17 cellular contexts compared by ENCODE assay signal in the genomic region with DNA sequence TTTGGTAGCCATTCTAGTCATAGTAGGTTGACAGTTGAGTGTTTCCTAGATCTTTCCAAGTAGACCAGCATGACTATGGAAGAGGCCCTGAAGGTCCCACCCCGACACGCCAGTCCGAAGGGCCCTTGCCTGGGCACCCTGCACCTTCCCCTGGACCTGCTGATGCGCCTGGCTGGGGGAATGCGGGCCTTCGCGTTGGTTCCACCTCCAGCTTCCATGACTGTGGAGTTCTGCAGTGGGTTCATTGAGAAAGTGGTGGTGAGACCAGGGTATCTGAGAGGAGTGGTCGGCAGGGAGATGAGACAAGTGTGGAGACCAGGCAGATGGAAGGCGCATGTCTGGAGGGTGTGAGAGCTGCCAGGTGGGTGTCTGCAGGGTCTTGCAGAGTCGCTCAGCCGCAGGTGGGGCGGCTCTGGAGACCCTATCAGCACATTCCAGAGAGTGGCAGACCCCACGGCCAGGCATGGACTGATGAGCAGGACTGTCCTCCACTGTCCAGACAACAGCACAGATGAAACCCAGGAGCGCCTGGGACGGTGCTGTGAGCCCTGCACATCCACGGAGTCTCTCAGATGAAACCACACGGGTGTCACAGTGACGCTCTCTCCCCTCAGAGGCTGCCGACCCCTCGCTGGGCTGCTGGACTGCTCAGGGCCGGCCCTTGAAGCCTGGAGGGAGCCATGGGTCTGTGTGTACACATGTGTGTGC.
DNase-seq lines count a peak whose midpoint lies in the region; ATAC-seq and TF ChIP-seq lines count a peak whose summit lies in the region.
"Had no signal": no experiment of that assay in that cellular context is flagged by ENCODE, and none has a peak within 500 bp of the region (broad histone marks: within the 10 kb centered on the region; RNA-seq: fewer than 3 reads in every experiment).

No MANE protein-coding gene starts in this region.

- WGBS in sigmoid colon, 2 donors = 90 to 92% methylated on average over 21 of the region's 21 CpGs
- 61% methylated on average over 10 of the region's 21 CpGs for WGBS in SK-N-SH (ENCODE audit: low lambda C conversion rate)

- H3K27ac ChIP-seq in lower lobe of right lung (no peak overlapping the region), sigmoid colon (no peak overlapping the region), SK-N-SH (ENCODE audit: low read depth in 2 of 2, low read length in 1 of 2) (no peak overlapping the region)

- peaks cover 14% of the 10 kb centered on the region for H3K4me1 Mint-ChIP-seq in stimulated activated naive CD8-positive, alpha-beta T cell treated with anti-CD3 and anti-CD28 coated beads, Interleukin-15, amount 100 ng/mL, for 72 hours

- H3K4me3 Mint-ChIP-seq in stimulated activated naive CD8-positive, alpha-beta T cell treated with anti-CD3 and anti-CD28 coated beads, Interleukin-15, amount 100 ng/mL, for 72 hours = no peak overlapping the region
- H3K4me3 Mint-ChIP-seq: CD4-positive, alpha-beta T cell had no signal

- H3K4me1 ChIP-seq in lower lobe of right lung (no peaks in the 10 kb centered on the region), sigmoid colon (no peaks in the 10 kb centered on the region), SK-N-SH (ENCODE audit: control insufficient read depth in 1 of 2, insufficient read depth in 2 of 2, low read depth in 1 of 2, low read length in 1 of 2) (peaks cover 0 to 15% of the 10 kb centered on the region in 2 experiments; a peak in 1 of 4 replicates)

- peak overlapping the region; percentile 19 to 49 for H3K27ac Mint-ChIP-seq in stimulated activated naive CD8-positive, alpha-beta T cell treated with anti-CD3 and anti-CD28 coated beads, Interleukin-15, amount 100 ng/mL, for 72 hours
- H3K27ac Mint-ChIP-seq: CD4-positive, alpha-beta T cell had no signal

- TF ChIP-seq EP300 in sigmoid colon (IDR thresholded peaks at IDR 0.05) (no peak), SK-N-SH (IDR thresholded peaks at IDR 0.05; ENCODE audit: borderline replicate concordance in 1 of 2, low read depth in 1 of 2, low read length in 1 of 2) (no peak)

- no peak overlapping the region for H2AFZ ChIP-seq in SK-N-SH (ENCODE audit: low read depth)

- no peaks in the 10 kb centered on the region for H3K9me3 ChIP-seq in lower lobe of right lung
- H3K9me3 ChIP-seq in sigmoid colon = no peaks in the 10 kb centered on the region
- H3K9me3 ChIP-seq in SK-N-SH = no peaks in the 10 kb centered on the region

- H3K4me3 ChIP-seq in lower lobe of right lung (no peak overlapping the region), sigmoid colon (no peak overlapping the region), SK-N-SH (ENCODE audit: low read depth in 2 of 2, low read length in 1 of 2) (no peak overlapping the region)

- TF ChIP-seq CTCF in lower lobe of right lung (IDR thresholded peaks at IDR 0.05) (no peak), sigmoid colon (IDR thresholded peaks at IDR 0.05) (no peak), SK-N-SH (IDR thresholded peaks at IDR 0.05) (no peak)

- no peak overlapping the region for H3K9ac ChIP-seq in SK-N-SH

- no peak for DNase-seq in stimulated activated naive CD8-positive, alpha-beta T cell treated with anti-CD3 and anti-CD28 coated beads, Interleukin-15, amount 100 ng/mL, for 72 hours
- DNase-seq in stimulated activated naive CD8-positive, alpha-beta T cell treated with anti-CD3 and anti-CD28 coated beads, Interleukin-15, Interleukin-2, amounts not matched to agents 100 U/mL and 50 U/mL, for 24 hours = no peak
- peak; percentile 34 for DNase-seq in lower lobe of right lung
- peak; percentile 39 for DNase-seq in sigmoid colon
- no peak for DNase-seq in stimulated activated CD4-positive, alpha-beta T cell treated with anti-CD3 and anti-CD28 coated beads, Interleukin-2, amount 100 ng/mL, for 24 hours
- DNase-seq in SHP77 (lab: John Stamatoyannopoulos, UW) = no peak
- DNase-seq in SK-N-SH = no peak
- DNase-seq: COR-L47, DMS79, KBM-7, MM.1S, NCI-H1048, NCI-H1417 treated with DMSO at 0.1 percent for 48 hours, NCI-H187 treated with DMSO at 0.1 percent for 48 hours, NCI-H2107, NCI-H748 treated with DMSO at 0.1 percent for 48 hours had no signal

- H3K9me3 Mint-ChIP-seq in stimulated activated naive CD8-positive, alpha-beta T cell treated with anti-CD3 and anti-CD28 coated beads, Interleukin-15, amount 100 ng/mL, for 72 hours = peaks cover 0 to 9% of the 10 kb centered on the region in 2 donors
- H3K9me3 Mint-ChIP-seq: CD4-positive, alpha-beta T cell had no signal

- H3K4me2 ChIP-seq in SK-N-SH = no peak overlapping the region

- POLR2A ChIA-PET in SK-N-SH (lab: Yijun Ruan, JAX) = no interaction called here

- no peak for TF ChIP-seq RAD21 in SK-N-SH (IDR thresholded peaks at IDR 0.05; ENCODE audit: low read length)

- H3K79me2 ChIP-seq in SK-N-SH (ENCODE audit: insufficient read depth) = no peaks in the 10 kb centered on the region

- ATAC-seq in stimulated activated naive CD8-positive, alpha-beta T cell treated with anti-CD3 and anti-CD28 coated beads, Interleukin-15, amount 100 ng/mL, for 72 hours = no peak
- no peak for ATAC-seq in stimulated activated naive CD8-positive, alpha-beta T cell treated with anti-CD3 and anti-CD28 coated beads, Interleukin-15, Interleukin-2, amounts not matched to agents 100 U/mL and 50 U/mL, for 24 hours
- peak in 1 of 2 donors; percentile 14 for ATAC-seq in lower lobe of right lung

- TF ChIP-seq POLR2A in sigmoid colon (IDR thresholded peaks at IDR 0.05) = no peak

- intact Hi-C loops in lower lobe of right lung (cut with DNase I) (no loop called here), sigmoid colon (cut with DNase I) (no loop called here)

- no peaks in the 10 kb centered on the region for H3F3A ChIP-seq in SK-N-SH (replicated peaks; ENCODE audit: insufficient read depth)

- H3K27me3 Mint-ChIP-seq in stimulated activated naive CD8-positive, alpha-beta T cell treated with anti-CD3 and anti-CD28 coated beads, Interleukin-15, amount 100 ng/mL, for 72 hours = no peaks in the 10 kb centered on the region
- H3K27me3 Mint-ChIP-seq: CD4-positive, alpha-beta T cell had no signal

- CTCF ChIA-PET in SK-N-SH (lab: Yijun Ruan, JAX) = no interaction called here

- H3K27me3 ChIP-seq in lower lobe of right lung (ENCODE audit: low read depth) = peaks cover 9% of the 10 kb centered on the region
- H3K27me3 ChIP-seq in sigmoid colon = no peaks in the 10 kb centered on the region
- no peaks in the 10 kb centered on the region for H3K27me3 ChIP-seq in SK-N-SH (ENCODE audit: insufficient read depth)

- H4K20me1 ChIP-seq in SK-N-SH (ENCODE audit: insufficient read depth) = no peaks in the 10 kb centered on the region

- no peaks in the 10 kb centered on the region for H3K9me2 ChIP-seq in SK-N-SH

- H3K36me3 ChIP-seq in lower lobe of right lung (no peaks in the 10 kb centered on the region), sigmoid colon (no peaks in the 10 kb centered on the region), SK-N-SH (replicated peaks in 1 of 2; ENCODE audit: control insufficient read depth in 1 of 2, insufficient read depth in 2 of 2, low read length in 1 of 2) (no peaks in the 10 kb centered on the region)

TF ChIP-seq in SK-N-SH, 30 proteins besides CTCF, POLR2A, EP300 and RAD21:
- TF ChIP-seq SIN3A (IDR thresholded peaks at IDR 0.05; ENCODE audit: borderline replicate concordance, low read depth, low read length) (no peak), CHD2 (IDR thresholded peaks at IDR 0.05; ENCODE audit: low read length, partially characterized antibody) (no peak), RXRA (IDR thresholded peaks at IDR 0.05; ENCODE audit: borderline replicate concordance, low read depth) (no peak), FOSL2 (IDR thresholded peaks at IDR 0.05; ENCODE audit: borderline replicate concordance, low read depth) (no peak), POLR2AphosphoS5 (IDR thresholded peaks at IDR 0.05; ENCODE audit: low read depth, low read length) (no peak), JUND (IDR thresholded peaks at IDR 0.05) (no peak), SMC3 (IDR thresholded peaks at IDR 0.05; ENCODE audit: low read depth, low read length) (no peak), MEF2A (IDR thresholded peaks at IDR 0.05; ENCODE audit: borderline replicate concordance, low read depth) (no peak), TAF1 (IDR thresholded peaks at IDR 0.05; ENCODE audit: borderline replicate concordance, low read depth, low read length) (no peak), FOXM1 (IDR thresholded peaks at IDR 0.05; ENCODE audit: low read depth) (no peak), YY1 (IDR thresholded peaks at IDR 0.05; ENCODE audit: low read depth) (no peak), NRF1 (IDR thresholded peaks at IDR 0.05; ENCODE audit: low read depth, low read length) (no peak), RCOR1 (IDR thresholded peaks at IDR 0.05; ENCODE audit: low read length) (no peak)
- TF ChIP-seq, protein P1, sequence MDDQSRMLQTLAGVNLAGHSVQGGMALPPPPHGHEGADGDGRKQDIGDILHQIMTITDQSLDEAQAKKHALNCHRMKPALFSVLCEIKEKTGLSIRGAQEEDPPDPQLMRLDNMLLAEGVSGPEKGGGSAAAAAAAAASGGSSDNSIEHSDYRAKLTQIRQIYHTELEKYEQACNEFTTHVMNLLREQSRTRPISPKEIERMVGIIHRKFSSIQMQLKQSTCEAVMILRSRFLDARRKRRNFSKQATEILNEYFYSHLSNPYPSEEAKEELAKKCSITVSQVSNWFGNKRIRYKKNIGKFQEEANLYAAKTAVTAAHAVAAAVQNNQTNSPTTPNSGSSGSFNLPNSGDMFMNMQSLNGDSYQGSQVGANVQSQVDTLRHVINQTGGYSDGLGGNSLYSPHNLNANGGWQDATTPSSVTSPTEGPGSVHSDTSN (IDR thresholded peaks at IDR 0.05) = no peak
- TF ChIP-seq, protein P2, sequence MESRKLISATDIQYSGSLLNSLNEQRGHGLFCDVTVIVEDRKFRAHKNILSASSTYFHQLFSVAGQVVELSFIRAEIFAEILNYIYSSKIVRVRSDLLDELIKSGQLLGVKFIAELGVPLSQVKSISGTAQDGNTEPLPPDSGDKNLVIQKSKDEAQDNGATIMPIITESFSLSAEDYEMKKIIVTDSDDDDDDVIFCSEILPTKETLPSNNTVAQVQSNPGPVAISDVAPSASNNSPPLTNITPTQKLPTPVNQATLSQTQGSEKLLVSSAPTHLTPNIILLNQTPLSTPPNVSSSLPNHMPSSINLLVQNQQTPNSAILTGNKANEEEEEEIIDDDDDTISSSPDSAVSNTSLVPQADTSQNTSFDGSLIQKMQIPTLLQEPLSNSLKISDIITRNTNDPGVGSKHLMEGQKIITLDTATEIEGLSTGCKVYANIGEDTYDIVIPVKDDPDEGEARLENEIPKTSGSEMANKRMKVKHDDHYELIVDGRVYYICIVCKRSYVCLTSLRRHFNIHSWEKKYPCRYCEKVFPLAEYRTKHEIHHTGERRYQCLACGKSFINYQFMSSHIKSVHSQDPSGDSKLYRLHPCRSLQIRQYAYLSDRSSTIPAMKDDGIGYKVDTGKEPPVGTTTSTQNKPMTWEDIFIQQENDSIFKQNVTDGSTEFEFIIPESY (IDR thresholded peaks at IDR 0.05; ENCODE audit: borderline replicate concordance, low read depth) = no peak
TF ChIP-seq in SK-N-SH: peak in this region for 0.

Comparison
In these comparisons a context has a peak if more than half of its experiments do, and no peak if none do; other contexts are left out.
1. DNase-seq: peak in lower lobe of right lung (single experiment) and sigmoid colon (single experiment); none in stimulated activated naive CD8-positive, alpha-beta T cell treated with anti-CD3 and anti-CD28 coated beads, Interleukin-15, amount 100 ng/mL, for 72 hours (0 of 2), stimulated activated naive CD8-positive, alpha-beta T cell treated with anti-CD3 and anti-CD28 coated beads, Interleukin-15, Interleukin-2, amounts not matched to agents 100 U/mL and 50 U/mL, for 24 hours (single experiment), stimulated activated CD4-positive, alpha-beta T cell treated with anti-CD3 and anti-CD28 coated beads, Interleukin-2, amount 100 ng/mL, for 24 hours (0 of 2), SHP77 (0 of 2) and SK-N-SH (single experiment).